In genomic region chr6:37005061-37005810, GRCh38 we compare ENCODE assay signal across 9 cellular contexts. TPM values are rescaled to one million over a fixed set of nuclear protein-coding genes. Genes with fewer than 3 reads are reported as not detected.
DNase-seq lines count a peak whose midpoint lies in the region; ATAC-seq and TF ChIP-seq lines count a peak whose summit lies in the region.
"Had no signal": no experiment of that assay in that cellular context is flagged by ENCODE, and none has a peak within 500 bp of the region (broad histone marks: within the 10 kb centered on the region; RNA-seq: fewer than 3 reads in every experiment).

TSS of gene FGD2 (plus strand) at chr6:37005655. CDS start at chr6:37005818, 163 bp downstream.

- H3K4me2 ChIP-seq in BLaER1, result peak within 1 kb of the TSS; percentile 96

- no peaks in the 10 kb centered on the region for H3K36me3 Mint-ChIP-seq in activated T-helper 17 cell treated with anti-CD3 and anti-CD28 coated beads, Interleukin-2, amount 50 U/mL, for 72 hours (ENCODE audit: low read depth)
- H3K36me3 Mint-ChIP-seq in natural killer cell (no peaks in the 10 kb centered on the region), osteocyte (ENCODE audit: unreplicated experiment) (no peaks in the 10 kb centered on the region)

- H3K4me1 ChIP-seq in BLaER1, result peaks cover 93% of the 10 kb centered on the region

- H3K27me3 Mint-ChIP-seq in activated T-helper 17 cell treated with anti-CD3 and anti-CD28 coated beads, Interleukin-2, amount 50 U/mL, for 72 hours, result no peaks in the 10 kb centered on the region
- H3K27me3 Mint-ChIP-seq in natural killer cell (ENCODE audit: low read depth in 2 of 2) (no peaks in the 10 kb centered on the region), osteocyte (ENCODE audit: unreplicated experiment) (peaks cover 9% of the 10 kb centered on the region)

- TF ChIP-seq CTCF in natural killer cell (IDR thresholded peaks at IDR 0.05), result no peak
- no peak for TF ChIP-seq CTCF in osteocyte (IDR thresholded peaks at IDR 0.05)

- H3K27ac ChIP-seq in BLaER1, result peak within 1 kb of the TSS; percentile 89

- H3K36me3 ChIP-seq in BLaER1, result no peaks in the 10 kb centered on the region

- H3K4me1 Mint-ChIP-seq in activated T-helper 17 cell treated with anti-CD3 and anti-CD28 coated beads, Interleukin-2, amount 50 U/mL, for 72 hours, result peaks cover 9% of the 10 kb centered on the region
- H3K4me1 Mint-ChIP-seq in natural killer cell (peaks cover 22 to 28% of the 10 kb centered on the region in 2 donors), osteocyte (ENCODE audit: unreplicated experiment) (no peaks in the 10 kb centered on the region)

- H3K9ac ChIP-seq in BLaER1, result peak within 1 kb of the TSS; percentile 75

- H3K27me3 ChIP-seq in BLaER1, result no peaks in the 10 kb centered on the region

- peak within 1 kb of the TSS; percentile 60 for H3K4me3 Mint-ChIP-seq in activated T-helper 17 cell treated with anti-CD3 and anti-CD28 coated beads, Interleukin-2, amount 50 U/mL, for 72 hours
- H3K4me3 Mint-ChIP-seq in natural killer cell, result peak within 1 kb of the TSS; percentile 65
- H3K4me3 Mint-ChIP-seq in osteocyte (ENCODE audit: unreplicated experiment), result no peak within 1 kb of the TSS

- peak within 1 kb of the TSS; percentile 56 for H3K4me3 ChIP-seq in BLaER1

- intact Hi-C loops in natural killer cell (cut with micrococcal nuclease), result no loop called here

- no peaks in the 10 kb centered on the region for H3K9me3 ChIP-seq in BLaER1

- H4K20me1 ChIP-seq in BLaER1, result no peaks in the 10 kb centered on the region

- H3K9me3 Mint-ChIP-seq in activated T-helper 17 cell treated with anti-CD3 and anti-CD28 coated beads, Interleukin-2, amount 50 U/mL, for 72 hours, result no peaks in the 10 kb centered on the region
- H3K9me3 Mint-ChIP-seq in natural killer cell (no peaks in the 10 kb centered on the region), osteocyte (ENCODE audit: unreplicated experiment) (no peaks in the 10 kb centered on the region)

- DNase-seq in natural killer cell (no peak), Ammon's horn (ENCODE audit: low spot score) (no peak), osteocyte (ENCODE audit: extremely low spot score, unreplicated experiment) (no peak), NCI-H1436 (lab: John Stamatoyannopoulos, UW) (no peak)

- ATAC-seq in GM19035 (IDR thresholded peaks at IDR 0.05; ENCODE audit: unreplicated experiment) (peak; percentile 65), HG03135 (IDR thresholded peaks at IDR 0.05; ENCODE audit: unreplicated experiment) (peak; percentile 62), natural killer cell (peak; percentile 46 to 71 (median 66))
- ATAC-seq in activated T-helper 17 cell treated with anti-CD3 and anti-CD28 coated beads, Interleukin-2, amount 50 U/mL, for 72 hours (replicated peaks), result no peak

- H3K27ac Mint-ChIP-seq in activated T-helper 17 cell treated with anti-CD3 and anti-CD28 coated beads, Interleukin-2, amount 50 U/mL, for 72 hours, result peak within 1 kb of the TSS; percentile 81
- H3K27ac Mint-ChIP-seq in natural killer cell, result peak within 1 kb of the TSS; percentile 56 to 68
- H3K27ac Mint-ChIP-seq in osteocyte (ENCODE audit: unreplicated experiment), result no peak within 1 kb of the TSS

RNA-seq across cellular contexts. Expression of gene FGD2, which starts in this region (rescaled TPM):
- 1 to 10 TPM; 5.3 to 8.3 TPM for total RNA-seq in activated T-helper 17 cell treated with anti-CD3 and anti-CD28 coated beads, Interleukin-2, amount 50 U/mL, for 72 hours
- total RNA-seq in natural killer cell, result 10 to 100 TPM in 2 of 3 donors, 1 to 10 TPM in 1; 6.3 to 22.3 (median 14.1) TPM
- total RNA-seq in osteocyte, result not detected in 2 replicates
- total RNA-seq: lung microvascular endothelial cell had no signal
